ENCODE assay signal across 35 cellular contexts in the genomic region with DNA sequence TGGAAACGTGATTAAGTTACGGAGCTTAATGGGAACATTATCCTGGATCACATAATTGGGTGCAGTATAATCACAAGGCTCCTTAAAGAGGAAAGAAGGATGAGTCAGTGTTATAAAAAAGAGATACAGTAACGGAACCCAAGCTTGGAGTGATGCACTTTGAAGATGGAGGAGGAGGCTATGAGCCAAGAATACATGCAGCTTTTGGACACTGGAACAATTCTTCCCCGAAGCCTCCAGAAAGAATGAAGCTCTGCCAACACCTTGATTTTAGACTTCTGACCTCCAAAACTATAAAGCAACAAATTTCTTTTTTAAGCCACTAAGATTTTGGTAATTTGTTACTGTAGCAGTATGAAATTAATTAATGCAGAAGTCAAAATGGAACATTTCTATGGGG.
"Had no signal": no experiment of that assay in that cellular context is flagged by ENCODE, and none has a peak within 500 bp of the region (broad histone marks: within the 10 kb centered on the region; RNA-seq: fewer than 3 reads in every experiment).

No MANE protein-coding gene starts in this region.

- H3K27me3 Mint-ChIP-seq: activated B cell treated with CpG ODN at 0.5 μM for 24 hours; activated CD4-positive, alpha-beta memory T cell treated with anti-CD3 and anti-CD28 coated beads for 36 hours; activated CD4-positive, alpha-beta T cell treated with anti-CD3 and anti-CD28 coated beads, Interleukin-2, amount 10 ng/mL, durations not matched to agents 24 days and 14 days; activated CD8-positive, alpha-beta T cell treated with anti-CD3 and anti-CD28 coated beads for 36 hours; activated naive CD4-positive, alpha-beta T cell treated with anti-CD3 and anti-CD28 coated beads, Interleukin-2, amount 10 ng/mL, durations not matched to agents 7 days and 5 days; activated naive CD4-positive, alpha-beta T cell treated with anti-CD3 and anti-CD28 coated beads, Interleukin-2, amount 50 U/mL, for 24 hours; activated naive CD8-positive, alpha-beta T cell; activated naive CD8-positive, alpha-beta T cell treated with anti-CD3 and anti-CD28 coated beads, Interleukin-2, amount 10 ng/mL, durations not matched to agents 7 days and 5 days; activated T-helper 17 cell treated with anti-CD3 and anti-CD28 coated beads, Interleukin-2, amount 50 U/mL, for 72 hours had no signal

- H3K27me3 ChIP-seq: adrenal gland, body of pancreas, brain microvascular endothelial cell, breast epithelium had no signal

- ATAC-seq: activated CD8-positive, alpha-beta T cell treated with anti-CD3 and anti-CD28 coated beads for 36 hours; activated T-cell treated with anti-CD3 and anti-CD28 coated beads, Interleukin-2, amount 50 U/mL, for 4 hours; activated T-cell treated with anti-CD3 and anti-CD28 coated beads, Interleukin-2, amount 50 U/mL, for 72 hours; activated T-helper 17 cell treated with anti-CD3 and anti-CD28 coated beads, Interleukin-2, amount 50 U/mL, for 72 hours; body of pancreas had no signal

- H3K9me3 Mint-ChIP-seq: activated CD4-positive, alpha-beta T cell treated with anti-CD3 and anti-CD28 coated beads, Interleukin-2, amount 10 ng/mL, durations not matched to agents 24 days and 14 days had no signal

- H3K9me3 ChIP-seq: adrenal gland, body of pancreas, breast epithelium had no signal

- H3K27ac Mint-ChIP-seq: activated B cell treated with CpG ODN at 0.5 μM for 24 hours; activated CD4-positive, alpha-beta memory T cell treated with anti-CD3 and anti-CD28 coated beads for 36 hours; activated CD4-positive, alpha-beta T cell treated with anti-CD3 and anti-CD28 coated beads, Interleukin-2, amount 10 ng/mL, durations not matched to agents 24 days and 14 days; activated CD8-positive, alpha-beta T cell treated with anti-CD3 and anti-CD28 coated beads for 36 hours; activated naive CD4-positive, alpha-beta T cell treated with anti-CD3 and anti-CD28 coated beads, Interleukin-2, amount 10 ng/mL, durations not matched to agents 7 days and 5 days; activated naive CD4-positive, alpha-beta T cell treated with anti-CD3 and anti-CD28 coated beads, Interleukin-2, amount 50 U/mL, for 24 hours; activated naive CD8-positive, alpha-beta T cell; activated naive CD8-positive, alpha-beta T cell treated with anti-CD3 and anti-CD28 coated beads, Interleukin-2, amount 10 ng/mL, durations not matched to agents 7 days and 5 days; activated T-cell treated with anti-CD3 and anti-CD28 coated beads, Interleukin-2, amount 50 U/mL, for 72 hours; activated T-helper 1 cell treated with anti-CD3 and anti-CD28 coated beads, Interleukin-12 subunit alpha, Interleukin-12 subunit beta, Interleukin-2, Interleukin-4 antibody, amounts not matched to agents 30 ng/mL and 10 ng/mL and 1 ng/mL, durations not matched to agents 14 hours and 24 hours and 36 hours; activated T-helper 17 cell treated with anti-CD3 and anti-CD28 coated beads, Interleukin-2, amount 50 U/mL, for 72 hours; T-helper 1 cell treated with Interleukin-12 subunit alpha and Interleukin-12 subunit beta and Interleukin-4 antibody, amounts not matched to agents 30 μg/mL and 1 μg/mL, for 36 hours; T-helper 2 cell treated with Interferon-gamma antibody and Interleukin-4, amounts not matched to agents 5 μg/mL and 100 μg/mL, for 36 hours had no signal

- H3K4me1 ChIP-seq: adrenal gland, body of pancreas, breast epithelium had no signal

- DNase-seq: activated B cell treated with CpG ODN at 0.5 μM for 24 hours; activated CD4-positive, alpha-beta memory T cell treated with anti-CD3 and anti-CD28 coated beads for 36 hours; activated CD4-positive, alpha-beta T cell treated with anti-CD3 and anti-CD28 coated beads for 4 hours; activated CD4-positive, alpha-beta T cell treated with anti-CD3 and anti-CD28 coated beads, Interleukin-2, amount 10 ng/mL, durations not matched to agents 24 days and 14 days; activated CD4-positive, alpha-beta T cell treated with anti-CD3 and anti-CD28 coated beads, Interleukin-2, amount 50 U/mL, for 1 hour; activated CD4-positive, alpha-beta T cell treated with anti-CD3 and anti-CD28 coated beads, Interleukin-2, amount 50 U/mL, for 4 hours; activated CD4-positive, CD25-positive, alpha-beta regulatory T cell treated with anti-CD3 and anti-CD28 coated beads, Interleukin-2, amount 50 U/mL, for 72 hours; activated CD8-positive, alpha-beta memory T cell treated with anti-CD3 and anti-CD28 coated beads, Interleukin-2, amount 50 U/mL, for 4 hours; activated CD8-positive, alpha-beta T cell treated with anti-CD3 and anti-CD28 coated beads for 36 hours; activated effector memory CD4-positive, alpha-beta T cell treated with anti-CD3 and anti-CD28 coated beads, Interleukin-2, amount 50 U/mL, for 16 hours; activated gamma-delta T cell treated with Interleukin-2 at 50 U/mL for 16 hours; activated naive CD4-positive, alpha-beta T cell; activated naive CD4-positive, alpha-beta T cell treated with anti-CD3 and anti-CD28 coated beads, Interleukin-2, amount 10 ng/mL, durations not matched to agents 7 days and 5 days; activated naive CD8-positive, alpha-beta T cell treated with anti-CD3 and anti-CD28 coated beads, Interleukin-2, amount 10 ng/mL, durations not matched to agents 7 days and 5 days; activated T-cell treated with anti-CD3 and anti-CD28 coated beads for 4 hours; activated T-cell treated with anti-CD3 and anti-CD28 coated beads, Interleukin-2, amount 50 U/mL, for 1 hour; activated T-cell treated with anti-CD3 and anti-CD28 coated beads, Interleukin-2, amount 50 U/mL, for 4 hours; activated T-cell treated with anti-CD3 and anti-CD28 coated beads, Interleukin-2, amount 50 U/mL, for 72 hours; adrenal gland; amniotic stem cell; aorta; body of pancreas; brain microvascular endothelial cell; central memory CD4-positive, alpha-beta T cell; T-helper 1 cell; T-helper 2 cell; T-helper 9 cell had no signal

- H3K4me3 Mint-ChIP-seq: activated B cell treated with CpG ODN at 0.5 μM for 24 hours; activated CD4-positive, alpha-beta memory T cell treated with anti-CD3 and anti-CD28 coated beads for 36 hours; activated CD4-positive, alpha-beta T cell treated with anti-CD3 and anti-CD28 coated beads, Interleukin-2, amount 10 ng/mL, durations not matched to agents 24 days and 14 days; activated CD8-positive, alpha-beta T cell treated with anti-CD3 and anti-CD28 coated beads for 36 hours; activated naive CD4-positive, alpha-beta T cell treated with anti-CD3 and anti-CD28 coated beads, Interleukin-2, amount 10 ng/mL, durations not matched to agents 7 days and 5 days; activated naive CD4-positive, alpha-beta T cell treated with anti-CD3 and anti-CD28 coated beads, Interleukin-2, amount 50 U/mL, for 24 hours; activated naive CD8-positive, alpha-beta T cell; activated naive CD8-positive, alpha-beta T cell treated with anti-CD3 and anti-CD28 coated beads, Interleukin-2, amount 10 ng/mL, durations not matched to agents 7 days and 5 days; activated T-cell treated with anti-CD3 and anti-CD28 coated beads, Interleukin-2, amount 50 U/mL, for 4 hours; activated T-cell treated with anti-CD3 and anti-CD28 coated beads, Interleukin-2, amount 50 U/mL, for 72 hours; activated T-helper 1 cell treated with anti-CD3 and anti-CD28 coated beads, Interleukin-12 subunit alpha, Interleukin-12 subunit beta, Interleukin-2, Interleukin-4 antibody, amounts not matched to agents 30 ng/mL and 10 ng/mL and 1 ng/mL, durations not matched to agents 14 hours and 24 hours and 36 hours; activated T-helper 17 cell treated with anti-CD3 and anti-CD28 coated beads, Interleukin-2, amount 50 U/mL, for 72 hours; T-helper 1 cell treated with Interleukin-12 subunit alpha and Interleukin-12 subunit beta and Interleukin-4 antibody, amounts not matched to agents 30 μg/mL and 1 μg/mL, for 36 hours; T-helper 2 cell treated with Interferon-gamma antibody and Interleukin-4, amounts not matched to agents 5 μg/mL and 100 μg/mL, for 36 hours had no signal

- H3K4me1 Mint-ChIP-seq: activated B cell treated with CpG ODN at 0.5 μM for 24 hours; activated CD4-positive, alpha-beta T cell treated with anti-CD3 and anti-CD28 coated beads, Interleukin-2, amount 10 ng/mL, durations not matched to agents 24 days and 14 days; activated naive CD4-positive, alpha-beta T cell treated with anti-CD3 and anti-CD28 coated beads, Interleukin-2, amount 10 ng/mL, durations not matched to agents 7 days and 5 days; activated naive CD4-positive, alpha-beta T cell treated with anti-CD3 and anti-CD28 coated beads, Interleukin-2, amount 50 U/mL, for 24 hours; activated naive CD8-positive, alpha-beta T cell treated with anti-CD3 and anti-CD28 coated beads, Interleukin-2, amount 10 ng/mL, durations not matched to agents 7 days and 5 days; activated T-helper 17 cell treated with anti-CD3 and anti-CD28 coated beads, Interleukin-2, amount 50 U/mL, for 72 hours had no signal

- H3K4me3 ChIP-seq: adrenal gland, body of pancreas, breast epithelium had no signal

- H3K36me3 ChIP-seq: adrenal gland, brain microvascular endothelial cell, breast epithelium had no signal

- H3K27ac ChIP-seq: adrenal gland, body of pancreas, brain microvascular endothelial cell, breast epithelium, VCaP had no signal
